ENCODE assay signal across 1 cellular context in the genomic region with DNA sequence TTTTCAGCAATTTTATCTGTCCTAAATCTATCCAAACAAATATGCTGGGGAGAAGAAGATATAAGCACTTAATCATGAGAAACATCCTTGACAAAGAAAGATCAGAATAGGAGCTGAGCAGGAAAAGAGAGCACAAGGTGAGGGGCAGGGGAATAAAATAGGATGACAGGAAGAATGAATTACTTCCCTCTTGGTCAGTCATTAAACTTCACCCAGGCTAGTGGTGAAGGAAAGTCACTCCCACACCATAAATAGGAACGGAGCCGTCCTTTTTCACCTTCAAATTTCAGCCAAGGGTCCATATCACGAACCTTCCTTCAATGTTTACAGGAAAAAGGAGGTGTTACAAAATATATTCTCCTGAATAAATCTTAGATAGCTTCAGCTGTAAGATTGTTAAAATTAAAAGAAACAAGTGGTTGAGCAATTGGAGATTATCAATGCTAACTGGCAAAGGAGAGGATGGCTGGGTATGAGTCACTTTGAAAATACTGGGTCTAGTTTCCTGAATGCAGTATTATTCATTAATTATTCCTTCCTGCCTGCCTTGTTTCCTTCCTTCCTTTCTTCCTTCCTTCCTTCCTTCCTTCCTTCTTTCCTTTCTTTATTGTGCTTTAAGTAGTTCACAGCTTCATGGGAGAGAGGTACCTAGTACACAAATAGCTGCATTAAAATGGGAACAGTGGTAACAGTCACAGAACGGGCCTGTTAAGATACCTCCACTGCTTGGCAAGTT.
TF ChIP-seq lines count a peak whose summit lies in the region.

No MANE protein-coding gene starts in this region.

TF ChIP-seq in HepG2, 621 proteins besides CTCF, POLR2A, EP300 and RAD21 (continued from another document):
- TF ChIP-seq, protein P1, sequence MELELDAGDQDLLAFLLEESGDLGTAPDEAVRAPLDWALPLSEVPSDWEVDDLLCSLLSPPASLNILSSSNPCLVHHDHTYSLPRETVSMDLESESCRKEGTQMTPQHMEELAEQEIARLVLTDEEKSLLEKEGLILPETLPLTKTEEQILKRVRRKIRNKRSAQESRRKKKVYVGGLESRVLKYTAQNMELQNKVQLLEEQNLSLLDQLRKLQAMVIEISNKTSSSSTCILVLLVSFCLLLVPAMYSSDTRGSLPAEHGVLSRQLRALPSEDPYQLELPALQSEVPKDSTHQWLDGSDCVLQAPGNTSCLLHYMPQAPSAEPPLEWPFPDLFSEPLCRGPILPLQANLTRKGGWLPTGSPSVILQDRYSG (CRISPR knock-in tag; IDR thresholded peaks at IDR 0.05): no peak
TF ChIP-seq in HepG2: peak in this region for 0.
